Comparison of ENCODE assay signal across 22 cellular contexts in genomic region chr11:61133956-61134662, GRCh38. TPM values are rescaled to one million over a fixed set of nuclear protein-coding genes. Genes with fewer than 3 reads are reported as not detected.
A peak's percentile ranks its signal among the peaks of the same experiment; 100 is the strongest.
DNase-seq lines count a peak whose midpoint lies in the region; ATAC-seq and TF ChIP-seq lines count a peak whose summit lies in the region.
"Had no signal": no experiment of that assay in that cellular context is flagged by ENCODE, and none has a peak within 500 bp of the region (broad histone marks: within the 10 kb centered on the region; RNA-seq: fewer than 3 reads in every experiment).

No MANE protein-coding gene starts in this region.

- peak; percentile 63 for DNase-seq in ELF-1 (ENCODE audit: low read depth, low spot score)
- peak; percentile 59 for DNase-seq in chondrocyte (ENCODE audit: low spot score)
- DNase-seq in mesenteric fat pad (ENCODE audit: low spot score), result peak; percentile 74
- no peak for DNase-seq in stimulated activated naive B cell treated with anti-CD40 and anti-IgM and Interleukin-4, amounts not matched to agents 10 μg/mL and 1 μg/mL and 100 μg/mL, for 72 hours
- no peak for DNase-seq in pons (ENCODE audit: low spot score)
- no peak for DNase-seq in stimulated activated CD4-positive, alpha-beta T cell treated with anti-CD3 and anti-CD28 coated beads, Interleukin-4, amount 100 ng/mL, for 24 hours
- DNase-seq: AML-193; Calu3; CD8-positive, alpha-beta memory T cell; DMS153; KBM-7; NCI-H1105; NCI-H146; NCI-H2029; NCI-H226; NCI-H510A treated with DMSO at 0.1 percent for 48 hours; NCI-H748 treated with DMSO at 0.1 percent for 48 hours; SIG-M5; SK-N-SH had no signal

- H3K27me3 Mint-ChIP-seq in chondrocyte (ENCODE audit: low read depth), result no peaks in the 10 kb centered on the region
- no peaks in the 10 kb centered on the region for H3K27me3 Mint-ChIP-seq in stimulated activated naive B cell treated with anti-CD40 and anti-IgM and Interleukin-4, amounts not matched to agents 10 μg/mL and 1 μg/mL and 100 μg/mL, for 72 hours
- H3K27me3 Mint-ChIP-seq: CD8-positive, alpha-beta memory T cell had no signal

- ATAC-seq in stimulated activated naive B cell treated with anti-CD40 and anti-IgM and Interleukin-4, amounts not matched to agents 10 μg/mL and 1 μg/mL and 100 μg/mL, for 72 hours (replicated peaks), result no peak
- ATAC-seq in GM19395 (IDR thresholded peaks at IDR 0.05; ENCODE audit: unreplicated experiment), result no peak

- no peak for TF ChIP-seq CTCF in chondrocyte (IDR thresholded peaks at IDR 0.05)

- no peak overlapping the region for H3K4me3 Mint-ChIP-seq in chondrocyte (ENCODE audit: unreplicated experiment)
- H3K4me3 Mint-ChIP-seq in stimulated activated naive B cell treated with anti-CD40 and anti-IgM and Interleukin-4, amounts not matched to agents 10 μg/mL and 1 μg/mL and 100 μg/mL, for 72 hours, result no peak overlapping the region
- H3K4me3 Mint-ChIP-seq: CD8-positive, alpha-beta memory T cell had no signal

- no peaks in the 10 kb centered on the region for H3K9me3 Mint-ChIP-seq in chondrocyte (ENCODE audit: low read depth)
- H3K9me3 Mint-ChIP-seq in stimulated activated naive B cell treated with anti-CD40 and anti-IgM and Interleukin-4, amounts not matched to agents 10 μg/mL and 1 μg/mL and 100 μg/mL, for 72 hours, result no peaks in the 10 kb centered on the region
- H3K9me3 Mint-ChIP-seq: CD8-positive, alpha-beta memory T cell had no signal

- H3K27ac Mint-ChIP-seq in chondrocyte (ENCODE audit: unreplicated experiment), result no peak overlapping the region
- peak overlapping the region; percentile 60 for H3K27ac Mint-ChIP-seq in stimulated activated naive B cell treated with anti-CD40 and anti-IgM and Interleukin-4, amounts not matched to agents 10 μg/mL and 1 μg/mL and 100 μg/mL, for 72 hours

- H3K36me3 Mint-ChIP-seq in chondrocyte (ENCODE audit: low read depth), result peaks cover 16% of the 10 kb centered on the region
- peaks cover 24 to 47% of the 10 kb centered on the region in 2 donors for H3K36me3 Mint-ChIP-seq in stimulated activated naive B cell treated with anti-CD40 and anti-IgM and Interleukin-4, amounts not matched to agents 10 μg/mL and 1 μg/mL and 100 μg/mL, for 72 hours

- H3K4me1 Mint-ChIP-seq in chondrocyte (ENCODE audit: low read depth), result peaks cover 17% of the 10 kb centered on the region
- H3K4me1 Mint-ChIP-seq in stimulated activated naive B cell treated with anti-CD40 and anti-IgM and Interleukin-4, amounts not matched to agents 10 μg/mL and 1 μg/mL and 100 μg/mL, for 72 hours, result peaks cover 12 to 29% of the 10 kb centered on the region in 2 donors

RNA-seq across cellular contexts. Expression of gene VPS37C, which starts 27.1 kb away (rescaled TPM):
- 15.3 to 20.5 TPM (median 19.6 TPM) in 3 replicates for total RNA-seq in chondrocyte
- total RNA-seq in mesenteric fat pad, result 21.5 TPM

RNA-seq across cellular contexts. Expression of gene CD5, which starts 31.8 kb away (rescaled TPM):
- total RNA-seq in chondrocyte (not detected in 3 replicates), mesenteric fat pad (0.26 TPM)
- total RNA-seq: A172, Calu3, HT-29 had no signal

Comparison
In these comparisons a context has a peak if more than half of its experiments do, and no peak if none do; other contexts are left out.
1. DNase-seq: peak in ELF-1 (single experiment), chondrocyte (single experiment) and mesenteric fat pad (single experiment); none in stimulated activated naive B cell treated with anti-CD40 and anti-IgM and Interleukin-4, amounts not matched to agents 10 μg/mL and 1 μg/mL and 100 μg/mL, for 72 hours (single experiment), pons (single experiment) and stimulated activated CD4-positive, alpha-beta T cell treated with anti-CD3 and anti-CD28 coated beads, Interleukin-4, amount 100 ng/mL, for 24 hours (single experiment).